Comparison of ENCODE assay signal across 34 cellular contexts in genomic region chr12:128712622-128713021, GRCh38.
"Had no signal": no experiment of that assay in that cellular context is flagged by ENCODE, and none has a peak within 500 bp of the region (broad histone marks: within the 10 kb centered on the region; RNA-seq: fewer than 3 reads in every experiment).

No MANE protein-coding gene starts in this region.

- H3K4me3 ChIP-seq: MG63 had no signal

- H3K9me3 ChIP-seq: MG63 had no signal

- H3K36me3 ChIP-seq: MG63 had no signal

- H3K27me3 ChIP-seq: MG63 had no signal

- H3K27ac ChIP-seq: KMS-11 had no signal

- DNase-seq: Karpas-422, Kasumi-1, KG1, MG63, MM.1S, MV-4-11, NCI-H1048, NCI-H1092 treated with DMSO at 0.1 percent for 48 hours, NCI-H1105, NCI-H1105 treated with DMSO at 0.1 percent for 48 hours, NCI-H1417, NCI-H1417 treated with DMSO at 0.1 percent for 48 hours, NCI-H1436, NCI-H1436 treated with DMSO at 0.1 percent for 48 hours, NCI-H146, NCI-H1694, NCI-H1694 treated with DMSO at 0.1 percent for 48 hours, NCI-H187, NCI-H187 treated with DMSO at 0.1 percent for 48 hours, NCI-H1930, NCI-H2029, NCI-H2029 treated with DMSO at 0.1 percent for 48 hours, NCI-H2081, NCI-H2081 treated with DMSO at 0.1 percent for 48 hours, NCI-H2107, NCI-H2171, NCI-H2171 treated with DMSO at 0.1 percent for 48 hours, NCI-H2227 treated with DMSO at 0.1 percent for 48 hours, NCI-H226, NCI-H345, NCI-H446, NCI-H446 treated with DMSO at 0.1 percent for 48 hours, NCI-H510A had no signal
